Comparison of ENCODE assay signal across 1 cellular context in the genomic region with DNA sequence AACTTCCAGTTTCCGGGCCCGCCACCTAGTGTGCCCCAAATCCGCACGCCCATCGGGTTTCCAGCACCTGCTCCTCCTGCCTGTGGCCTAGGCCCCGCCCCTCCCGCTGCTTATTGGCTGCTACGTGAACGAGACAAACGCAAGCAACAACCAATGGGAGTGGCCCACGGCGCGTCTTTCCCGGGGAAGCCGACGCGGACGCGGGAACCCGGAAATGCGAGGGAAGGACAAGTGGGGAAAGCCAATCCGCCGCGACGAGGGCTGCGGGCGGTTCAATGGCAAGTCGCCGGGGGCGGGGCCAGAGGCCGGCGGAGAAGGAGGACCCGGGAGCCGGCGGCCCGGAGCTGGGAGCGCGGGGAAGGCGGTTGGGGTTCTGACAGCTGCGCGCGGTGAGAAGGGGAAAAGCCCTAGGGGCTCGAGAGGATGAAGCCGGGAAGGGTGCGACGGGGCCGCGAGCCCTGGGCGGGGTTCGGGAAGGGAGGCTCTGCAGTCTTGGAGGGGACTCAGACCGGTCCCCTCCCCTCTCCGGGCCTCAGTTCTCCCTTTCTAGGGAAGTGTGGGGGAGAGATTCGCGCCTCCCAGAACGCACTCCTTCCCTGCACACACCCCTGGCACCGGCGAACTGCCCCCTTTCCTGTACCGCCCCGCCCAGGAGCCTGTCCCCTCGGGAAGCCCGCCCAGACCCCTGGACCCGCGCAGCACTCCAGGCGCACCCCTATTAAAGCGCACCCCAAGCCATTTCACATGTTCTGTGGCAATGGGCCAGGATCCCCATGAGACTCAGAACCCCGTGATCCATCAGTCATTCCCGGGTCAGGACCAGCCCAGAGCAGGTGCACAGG.
TF ChIP-seq lines count a peak whose summit lies in the region.

A gene (plus strand): TSS at position 305 of the 842 bp plus-strand sequence. CDS start 1,696 bp downstream, outside the sequence.

TF ChIP-seq in HepG2, 621 proteins besides CTCF, POLR2A, EP300 and RAD21 (continued from another document and continues in another):
- TF ChIP-seq, protein P1, sequence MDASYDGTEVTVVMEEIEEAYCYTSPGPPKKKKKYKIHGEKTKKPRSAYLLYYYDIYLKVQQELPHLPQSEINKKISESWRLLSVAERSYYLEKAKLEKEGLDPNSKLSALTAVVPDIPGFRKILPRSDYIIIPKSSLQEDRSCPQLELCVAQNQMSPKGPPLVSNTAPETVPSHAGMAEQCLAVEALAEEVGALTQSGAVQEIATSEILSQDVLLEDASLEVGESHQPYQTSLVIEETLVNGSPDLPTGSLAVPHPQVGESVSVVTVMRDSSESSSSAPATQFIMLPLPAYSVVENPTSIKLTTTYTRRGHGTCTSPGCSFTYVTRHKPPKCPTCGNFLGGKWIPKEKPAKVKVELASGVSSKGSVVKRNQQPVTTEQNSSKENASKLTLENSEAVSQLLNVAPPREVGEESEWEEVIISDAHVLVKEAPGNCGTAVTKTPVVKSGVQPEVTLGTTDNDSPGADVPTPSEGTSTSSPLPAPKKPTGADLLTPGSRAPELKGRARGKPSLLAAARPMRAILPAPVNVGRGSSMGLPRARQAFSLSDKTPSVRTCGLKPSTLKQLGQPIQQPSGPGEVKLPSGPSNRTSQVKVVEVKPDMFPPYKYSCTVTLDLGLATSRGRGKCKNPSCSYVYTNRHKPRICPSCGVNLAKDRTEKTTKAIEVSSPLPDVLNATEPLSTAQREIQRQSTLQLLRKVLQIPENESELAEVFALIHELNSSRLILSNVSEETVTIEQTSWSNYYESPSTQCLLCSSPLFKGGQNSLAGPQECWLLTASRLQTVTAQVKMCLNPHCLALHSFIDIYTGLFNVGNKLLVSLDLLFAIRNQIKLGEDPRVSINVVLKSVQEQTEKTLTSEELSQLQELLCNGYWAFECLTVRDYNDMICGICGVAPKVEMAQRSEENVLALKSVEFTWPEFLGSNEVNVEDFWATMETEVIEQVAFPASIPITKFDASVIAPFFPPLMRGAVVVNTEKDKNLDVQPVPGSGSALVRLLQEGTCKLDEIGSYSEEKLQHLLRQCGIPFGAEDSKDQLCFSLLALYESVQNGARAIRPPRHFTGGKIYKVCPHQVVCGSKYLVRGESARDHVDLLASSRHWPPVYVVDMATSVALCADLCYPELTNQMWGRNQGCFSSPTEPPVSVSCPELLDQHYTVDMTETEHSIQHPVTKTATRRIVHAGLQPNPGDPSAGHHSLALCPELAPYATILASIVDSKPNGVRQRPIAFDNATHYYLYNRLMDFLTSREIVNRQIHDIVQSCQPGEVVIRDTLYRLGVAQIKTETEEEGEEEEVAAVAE (CRISPR knock-in tag; IDR thresholded peaks at IDR 0.05; ENCODE audit: borderline replicate concordance) = peak; percentile 79; the same call in 1 of the 2 replicates
- TF ChIP-seq ZNF350 (CRISPR knock-in tag; IDR thresholded peaks at IDR 0.05; ENCODE audit: borderline replicate concordance, low read depth) (no peak), ZNF317 (CRISPR knock-in tag; IDR thresholded peaks at IDR 0.05) (peak; percentile 96), PAF1 (CRISPR knock-in tag; IDR thresholded peaks at IDR 0.05) (no peak), SMAD9 (CRISPR knock-in tag; IDR thresholded peaks at IDR 0.05) (no peak), RARG (CRISPR knock-in tag; IDR thresholded peaks at IDR 0.05; ENCODE audit: low read depth) (no peak), ZNF253 (CRISPR knock-in tag; IDR thresholded peaks at IDR 0.05; ENCODE audit: borderline replicate concordance) (no peak), ZNF614 (CRISPR knock-in tag; IDR thresholded peaks at IDR 0.05; ENCODE audit: borderline replicate concordance) (no peak; the same call in 1 of the 2 replicates), ZSCAN22 (CRISPR knock-in tag; IDR thresholded peaks at IDR 0.05) (no peak), ERF (CRISPR knock-in tag; IDR thresholded peaks at IDR 0.05) (peak; percentile 53; the same call in 1 of the 2 replicates), NR2F2 (IDR thresholded peaks at IDR 0.05; ENCODE audit: borderline replicate concordance, low read depth) (no peak), HOXA3 (CRISPR knock-in tag; IDR thresholded peaks at IDR 0.05) (peak; percentile 75; the same call in 1 of the 2 replicates), MIER2 (CRISPR knock-in tag; IDR thresholded peaks at IDR 0.05) (no peak), TCF7 (IDR thresholded peaks at IDR 0.05; ENCODE audit: low read depth) (no peak), ZNF564 (CRISPR knock-in tag; IDR thresholded peaks at IDR 0.05) (no peak), CHD2 (IDR thresholded peaks at IDR 0.05; ENCODE audit: low read depth, low read length) (peak; percentile 50; the same call in 1 of the 2 replicates), HIVEP1 (CRISPR knock-in tag; IDR thresholded peaks at IDR 0.05) (peak; percentile 79), ZFY (CRISPR knock-in tag; IDR thresholded peaks at IDR 0.05) (peak; percentile 44; the same call in 1 of the 2 replicates), NR2F6 (IDR thresholded peaks at IDR 0.05) (no peak), NR2F6 (CRISPR knock-in tag; IDR thresholded peaks at IDR 0.05) (no peak), ZNF180 (CRISPR knock-in tag; IDR thresholded peaks at IDR 0.05; ENCODE audit: borderline replicate concordance, low read depth) (no peak), SOX13 (IDR thresholded peaks at IDR 0.05) (no peak), SOX13 (CRISPR knock-in tag; conservative IDR thresholded peaks at IDR 0.05 in 1 of 2, IDR thresholded peaks at IDR 0.05 in 1 of 2) (no peak), ZNF605 (CRISPR knock-in tag; IDR thresholded peaks at IDR 0.05) (peak; percentile 44), PHF8 (CRISPR knock-in tag; IDR thresholded peaks at IDR 0.05) (peak; percentile 77), ZNF660 (CRISPR knock-in tag; IDR thresholded peaks at IDR 0.05; ENCODE audit: borderline replicate concordance, low read depth) (no peak), MEIS1 (CRISPR knock-in tag; IDR thresholded peaks at IDR 0.05; ENCODE audit: borderline replicate concordance) (no peak), EZH2 (conservative IDR thresholded peaks at IDR 0.05; ENCODE audit: low read depth, low read length) (no peak), ZSCAN12 (CRISPR knock-in tag; IDR thresholded peaks at IDR 0.05) (no peak), PCBP1 (IDR thresholded peaks at IDR 0.05; ENCODE audit: borderline replicate concordance, low read depth, low read length) (peak; percentile 69; the same call in 1 of the 2 replicates), CENPX (CRISPR knock-in tag; IDR thresholded peaks at IDR 0.05) (no peak)
- TF ChIP-seq, protein P2, sequence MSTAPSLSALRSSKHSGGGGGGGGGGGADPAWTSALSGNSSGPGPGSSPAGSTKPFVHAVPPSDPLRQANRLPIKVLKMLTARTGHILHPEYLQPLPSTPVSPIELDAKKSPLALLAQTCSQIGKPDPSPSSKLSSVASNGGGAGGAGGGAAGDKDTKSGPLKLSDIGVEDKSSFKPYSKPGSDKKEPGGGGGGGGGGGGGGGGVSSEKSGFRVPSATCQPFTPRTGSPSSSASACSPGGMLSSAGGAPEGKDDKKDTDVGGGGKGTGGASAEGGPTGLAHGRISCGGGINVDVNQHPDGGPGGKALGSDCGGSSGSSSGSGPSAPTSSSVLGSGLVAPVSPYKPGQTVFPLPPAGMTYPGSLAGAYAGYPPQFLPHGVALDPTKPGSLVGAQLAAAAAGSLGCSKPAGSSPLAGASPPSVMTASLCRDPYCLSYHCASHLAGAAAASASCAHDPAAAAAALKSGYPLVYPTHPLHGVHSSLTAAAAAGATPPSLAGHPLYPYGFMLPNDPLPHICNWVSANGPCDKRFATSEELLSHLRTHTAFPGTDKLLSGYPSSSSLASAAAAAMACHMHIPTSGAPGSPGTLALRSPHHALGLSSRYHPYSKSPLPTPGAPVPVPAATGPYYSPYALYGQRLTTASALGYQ (CRISPR knock-in tag; IDR thresholded peaks at IDR 0.05) = no peak
- TF ChIP-seq, protein P3, sequence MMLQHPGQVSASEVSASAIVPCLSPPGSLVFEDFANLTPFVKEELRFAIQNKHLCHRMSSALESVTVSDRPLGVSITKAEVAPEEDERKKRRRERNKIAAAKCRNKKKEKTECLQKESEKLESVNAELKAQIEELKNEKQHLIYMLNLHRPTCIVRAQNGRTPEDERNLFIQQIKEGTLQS (CRISPR knock-in tag; IDR thresholded peaks at IDR 0.05) = no peak
- TF ChIP-seq, protein P4, sequence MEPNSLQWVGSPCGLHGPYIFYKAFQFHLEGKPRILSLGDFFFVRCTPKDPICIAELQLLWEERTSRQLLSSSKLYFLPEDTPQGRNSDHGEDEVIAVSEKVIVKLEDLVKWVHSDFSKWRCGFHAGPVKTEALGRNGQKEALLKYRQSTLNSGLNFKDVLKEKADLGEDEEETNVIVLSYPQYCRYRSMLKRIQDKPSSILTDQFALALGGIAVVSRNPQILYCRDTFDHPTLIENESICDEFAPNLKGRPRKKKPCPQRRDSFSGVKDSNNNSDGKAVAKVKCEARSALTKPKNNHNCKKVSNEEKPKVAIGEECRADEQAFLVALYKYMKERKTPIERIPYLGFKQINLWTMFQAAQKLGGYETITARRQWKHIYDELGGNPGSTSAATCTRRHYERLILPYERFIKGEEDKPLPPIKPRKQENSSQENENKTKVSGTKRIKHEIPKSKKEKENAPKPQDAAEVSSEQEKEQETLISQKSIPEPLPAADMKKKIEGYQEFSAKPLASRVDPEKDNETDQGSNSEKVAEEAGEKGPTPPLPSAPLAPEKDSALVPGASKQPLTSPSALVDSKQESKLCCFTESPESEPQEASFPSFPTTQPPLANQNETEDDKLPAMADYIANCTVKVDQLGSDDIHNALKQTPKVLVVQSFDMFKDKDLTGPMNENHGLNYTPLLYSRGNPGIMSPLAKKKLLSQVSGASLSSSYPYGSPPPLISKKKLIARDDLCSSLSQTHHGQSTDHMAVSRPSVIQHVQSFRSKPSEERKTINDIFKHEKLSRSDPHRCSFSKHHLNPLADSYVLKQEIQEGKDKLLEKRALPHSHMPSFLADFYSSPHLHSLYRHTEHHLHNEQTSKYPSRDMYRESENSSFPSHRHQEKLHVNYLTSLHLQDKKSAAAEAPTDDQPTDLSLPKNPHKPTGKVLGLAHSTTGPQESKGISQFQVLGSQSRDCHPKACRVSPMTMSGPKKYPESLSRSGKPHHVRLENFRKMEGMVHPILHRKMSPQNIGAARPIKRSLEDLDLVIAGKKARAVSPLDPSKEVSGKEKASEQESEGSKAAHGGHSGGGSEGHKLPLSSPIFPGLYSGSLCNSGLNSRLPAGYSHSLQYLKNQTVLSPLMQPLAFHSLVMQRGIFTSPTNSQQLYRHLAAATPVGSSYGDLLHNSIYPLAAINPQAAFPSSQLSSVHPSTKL (CRISPR knock-in tag; IDR thresholded peaks at IDR 0.05) = no peak
- TF ChIP-seq, protein P5, sequence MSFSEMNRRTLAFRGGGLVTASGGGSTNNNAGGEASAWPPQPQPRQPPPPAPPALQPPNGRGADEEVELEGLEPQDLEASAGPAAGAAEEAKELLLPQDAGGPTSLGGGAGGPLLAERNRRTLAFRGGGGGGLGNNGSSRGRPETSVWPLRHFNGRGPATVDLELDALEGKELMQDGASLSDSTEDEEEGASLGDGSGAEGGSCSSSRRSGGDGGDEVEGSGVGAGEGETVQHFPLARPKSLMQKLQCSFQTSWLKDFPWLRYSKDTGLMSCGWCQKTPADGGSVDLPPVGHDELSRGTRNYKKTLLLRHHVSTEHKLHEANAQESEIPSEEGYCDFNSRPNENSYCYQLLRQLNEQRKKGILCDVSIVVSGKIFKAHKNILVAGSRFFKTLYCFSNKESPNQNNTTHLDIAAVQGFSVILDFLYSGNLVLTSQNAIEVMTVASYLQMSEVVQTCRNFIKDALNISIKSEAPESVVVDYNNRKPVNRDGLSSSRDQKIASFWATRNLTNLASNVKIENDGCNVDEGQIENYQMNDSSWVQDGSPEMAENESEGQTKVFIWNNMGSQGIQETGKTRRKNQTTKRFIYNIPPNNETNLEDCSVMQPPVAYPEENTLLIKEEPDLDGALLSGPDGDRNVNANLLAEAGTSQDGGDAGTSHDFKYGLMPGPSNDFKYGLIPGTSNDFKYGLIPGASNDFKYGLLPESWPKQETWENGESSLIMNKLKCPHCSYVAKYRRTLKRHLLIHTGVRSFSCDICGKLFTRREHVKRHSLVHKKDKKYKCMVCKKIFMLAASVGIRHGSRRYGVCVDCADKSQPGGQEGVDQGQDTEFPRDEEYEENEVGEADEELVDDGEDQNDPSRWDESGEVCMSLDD (CRISPR knock-in tag; IDR thresholded peaks at IDR 0.05; ENCODE audit: borderline replicate concordance) = peak; percentile 33; the same call in 1 of the 2 replicates
- TF ChIP-seq, protein P6, sequence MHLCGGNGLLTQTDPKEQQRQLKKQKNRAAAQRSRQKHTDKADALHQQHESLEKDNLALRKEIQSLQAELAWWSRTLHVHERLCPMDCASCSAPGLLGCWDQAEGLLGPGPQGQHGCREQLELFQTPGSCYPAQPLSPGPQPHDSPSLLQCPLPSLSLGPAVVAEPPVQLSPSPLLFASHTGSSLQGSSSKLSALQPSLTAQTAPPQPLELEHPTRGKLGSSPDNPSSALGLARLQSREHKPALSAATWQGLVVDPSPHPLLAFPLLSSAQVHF (CRISPR knock-in tag; IDR thresholded peaks at IDR 0.05) = no peak
- TF ChIP-seq, protein P7, sequence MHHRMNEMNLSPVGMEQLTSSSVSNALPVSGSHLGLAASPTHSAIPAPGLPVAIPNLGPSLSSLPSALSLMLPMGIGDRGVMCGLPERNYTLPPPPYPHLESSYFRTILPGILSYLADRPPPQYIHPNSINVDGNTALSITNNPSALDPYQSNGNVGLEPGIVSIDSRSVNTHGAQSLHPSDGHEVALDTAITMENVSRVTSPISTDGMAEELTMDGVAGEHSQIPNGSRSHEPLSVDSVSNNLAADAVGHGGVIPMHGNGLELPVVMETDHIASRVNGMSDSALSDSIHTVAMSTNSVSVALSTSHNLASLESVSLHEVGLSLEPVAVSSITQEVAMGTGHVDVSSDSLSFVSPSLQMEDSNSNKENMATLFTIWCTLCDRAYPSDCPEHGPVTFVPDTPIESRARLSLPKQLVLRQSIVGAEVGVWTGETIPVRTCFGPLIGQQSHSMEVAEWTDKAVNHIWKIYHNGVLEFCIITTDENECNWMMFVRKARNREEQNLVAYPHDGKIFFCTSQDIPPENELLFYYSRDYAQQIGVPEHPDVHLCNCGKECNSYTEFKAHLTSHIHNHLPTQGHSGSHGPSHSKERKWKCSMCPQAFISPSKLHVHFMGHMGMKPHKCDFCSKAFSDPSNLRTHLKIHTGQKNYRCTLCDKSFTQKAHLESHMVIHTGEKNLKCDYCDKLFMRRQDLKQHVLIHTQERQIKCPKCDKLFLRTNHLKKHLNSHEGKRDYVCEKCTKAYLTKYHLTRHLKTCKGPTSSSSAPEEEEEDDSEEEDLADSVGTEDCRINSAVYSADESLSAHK (CRISPR knock-in tag; IDR thresholded peaks at IDR 0.05; ENCODE audit: borderline replicate concordance) = no peak
- TF ChIP-seq, protein P8, sequence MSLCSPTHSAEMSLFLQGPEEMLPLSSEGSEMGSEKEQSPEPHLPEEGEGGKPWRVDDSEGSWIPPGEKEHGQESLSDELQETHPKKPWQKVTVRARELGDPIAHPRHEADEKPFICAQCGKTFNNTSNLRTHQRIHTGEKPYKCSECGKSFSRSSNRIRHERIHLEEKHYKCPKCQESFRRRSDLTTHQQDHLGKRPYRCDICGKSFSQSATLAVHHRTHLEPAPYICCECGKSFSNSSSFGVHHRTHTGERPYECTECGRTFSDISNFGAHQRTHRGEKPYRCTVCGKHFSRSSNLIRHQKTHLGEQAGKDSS (CRISPR knock-in tag; IDR thresholded peaks at IDR 0.05; ENCODE audit: borderline replicate concordance, low read depth) = no peak; the same call in 1 of the 2 replicates
- TF ChIP-seq, protein P9, sequence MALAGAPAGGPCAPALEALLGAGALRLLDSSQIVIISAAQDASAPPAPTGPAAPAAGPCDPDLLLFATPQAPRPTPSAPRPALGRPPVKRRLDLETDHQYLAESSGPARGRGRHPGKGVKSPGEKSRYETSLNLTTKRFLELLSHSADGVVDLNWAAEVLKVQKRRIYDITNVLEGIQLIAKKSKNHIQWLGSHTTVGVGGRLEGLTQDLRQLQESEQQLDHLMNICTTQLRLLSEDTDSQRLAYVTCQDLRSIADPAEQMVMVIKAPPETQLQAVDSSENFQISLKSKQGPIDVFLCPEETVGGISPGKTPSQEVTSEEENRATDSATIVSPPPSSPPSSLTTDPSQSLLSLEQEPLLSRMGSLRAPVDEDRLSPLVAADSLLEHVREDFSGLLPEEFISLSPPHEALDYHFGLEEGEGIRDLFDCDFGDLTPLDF (CRISPR knock-in tag; IDR thresholded peaks at IDR 0.05) = 0 out of 2 replicates have a peak, but pooled peaks have one; percentile 52
